In genomic region chr2:207163053-207163814, GRCh38 we compare ENCODE assay signal across 8 cellular contexts. TPM values are rescaled to one million over a fixed set of nuclear protein-coding genes. Genes with fewer than 3 reads are reported as not detected.
DNase-seq lines count a peak whose midpoint lies in the region; ATAC-seq and TF ChIP-seq lines count a peak whose summit lies in the region.

No MANE protein-coding gene starts in this region.

- ATAC-seq in gastrocnemius medialis, result peak in 1 of 2 donors; percentile 15
- ATAC-seq in HG03097 (IDR thresholded peaks at IDR 0.05; ENCODE audit: low FRiP score, unreplicated experiment), result no peak

- in situ Hi-C loops in astrocyte of the cerebellum (cut with HindIII; ENCODE audit: low sequenced_read_pairs), result no loop called here
- in situ Hi-C loops in gastrocnemius medialis (cut with MboI; ENCODE audit: low sequenced_read_pairs in 4 of 4), result no loop called here

- H3K27me3 ChIP-seq in MG63 (no peaks in the 10 kb centered on the region), iPS-18a (ENCODE audit: control insufficient read depth, insufficient read depth, low read length) (peaks cover 14% of the 10 kb centered on the region), gastrocnemius medialis (peaks cover 0 to 9% (median 0%) of the 10 kb centered on the region in 3 donors)

- H3K27ac ChIP-seq in iPS-18a (ENCODE audit: low read length) (no peak overlapping the region), gastrocnemius medialis (peak overlapping the region; percentile 97 to 100 (median 100))

- peaks cover 56% of the 10 kb centered on the region for H3K4me1 ChIP-seq in iPS-18a (ENCODE audit: control insufficient read depth, low read depth, low read length)
- H3K4me1 ChIP-seq in gastrocnemius medialis, result peaks cover 37 to 52% of the 10 kb centered on the region in 2 donors

- H3K4me3 ChIP-seq in MG63 (peak overlapping the region; percentile 74), astrocyte of the cerebellum (ENCODE audit: low read depth, low read length) (peak overlapping the region; percentile 83), iPS-18a (ENCODE audit: low read length) (peak overlapping the region; percentile 91), gastrocnemius medialis (peak overlapping the region; percentile 71 to 90 (median 78))

- peak; percentile 55 for DNase-seq in DMS53 treated with DMSO at 0.1 percent for 48 hours (lab: John Stamatoyannopoulos, UW; ENCODE audit: unreplicated experiment)
- DNase-seq in MG63, result peak; percentile 82
- peak; percentile 84 for DNase-seq in astrocyte of the cerebellum (ENCODE audit: low read depth)
- no peak for DNase-seq in gastrocnemius medialis
- no peak for DNase-seq in UCSD-AML1 (lab: John Stamatoyannopoulos, UW; ENCODE audit: unreplicated experiment)
- no peak for DNase-seq in activated CD8-positive, alpha-beta memory T cell treated with anti-CD3 and anti-CD28 coated beads, Interleukin-2, amount 50 U/mL, for 4 hours

- TF ChIP-seq POLR2A in gastrocnemius medialis (IDR thresholded peaks at IDR 0.05), result peak; percentile 30 to 40

- intact Hi-C loops in gastrocnemius medialis (cut with DNase I; ENCODE audit: low total_unique reads), result loop anchor here (5.0 to 10.0 kb wide), 3 partner anchors 71 to 178 kb away; no protein-coding TSS in a partner anchor

- TF ChIP-seq CTCF in astrocyte of the cerebellum (IDR thresholded peaks at IDR 0.05; ENCODE audit: low read depth, low read length, missing control alignments) (no peak), gastrocnemius medialis (IDR thresholded peaks at IDR 0.05 in 4 of 5, conservative IDR thresholded peaks at IDR 0.05 in 1 of 5) (no peak)

- H3K36me3 ChIP-seq in MG63, result peaks cover 9% of the 10 kb centered on the region
- no peaks in the 10 kb centered on the region for H3K36me3 ChIP-seq in iPS-18a (ENCODE audit: control insufficient read depth, low read depth, low read length)
- no peaks in the 10 kb centered on the region for H3K36me3 ChIP-seq in gastrocnemius medialis

- H3K9me3 ChIP-seq in MG63 (no peaks in the 10 kb centered on the region), iPS-18a (ENCODE audit: control insufficient read depth, low read depth, low read length) (no peaks in the 10 kb centered on the region), gastrocnemius medialis (no peaks in the 10 kb centered on the region)

- peak overlapping the region; percentile 47 for H3K9ac ChIP-seq in iPS-18a (ENCODE audit: low read length)

RNA-seq across cellular contexts. Expression of gene KLF7, which starts 2.5 kb away (rescaled TPM):
- total RNA-seq in MG63 (2014; rRNA removed; shearing (Covaris generic); ENCODE audit: low replicate concordance), result 6.0 and 7.2 TPM in 2 replicates
- 10 to 100 TPM in 1 of 4 donors, 1 to 10 TPM in 3; 6.8 to 12.0 (median 7.6) TPM for total RNA-seq in gastrocnemius medialis

Comparison
In these comparisons a context has a peak if more than half of its experiments do, and no peak if none do; other contexts are left out.
1. DNase-seq: peak in DMS53 treated with DMSO at 0.1 percent for 48 hours (single experiment), MG63 (single experiment) and astrocyte of the cerebellum (single experiment); none in gastrocnemius medialis (0 of 2), UCSD-AML1 (single experiment) and activated CD8-positive, alpha-beta memory T cell treated with anti-CD3 and anti-CD28 coated beads, Interleukin-2, amount 50 U/mL, for 4 hours (single experiment).
2. Peak in every context shown above with its lines, with median percentiles within 50 percentile points of each other: H3K4me3 ChIP-seq.